1 cellular context compared by ENCODE assay signal in genomic region chr15:28901987-28902745, GRCh38.
TF ChIP-seq lines count a peak whose summit lies in the region.

No MANE protein-coding gene starts in this region.

TF ChIP-seq in Ishikawa, 13 proteins besides CTCF, POLR2A, EP300 and RAD21 (continued from another document):
- TF ChIP-seq, protein P1, sequence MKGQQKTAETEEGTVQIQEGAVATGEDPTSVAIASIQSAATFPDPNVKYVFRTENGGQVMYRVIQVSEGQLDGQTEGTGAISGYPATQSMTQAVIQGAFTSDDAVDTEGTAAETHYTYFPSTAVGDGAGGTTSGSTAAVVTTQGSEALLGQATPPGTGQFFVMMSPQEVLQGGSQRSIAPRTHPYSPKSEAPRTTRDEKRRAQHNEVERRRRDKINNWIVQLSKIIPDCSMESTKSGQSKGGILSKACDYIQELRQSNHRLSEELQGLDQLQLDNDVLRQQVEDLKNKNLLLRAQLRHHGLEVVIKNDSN (IDR thresholded peaks at IDR 0.05) = no peak
